In genomic region chrX:101759000-101759399, GRCh38 we compare ENCODE assay signal across 8 cellular contexts.
DNase-seq lines count a peak whose midpoint lies in the region; ATAC-seq, FAIRE-seq and TF ChIP-seq lines count a peak whose summit lies in the region.

No MANE protein-coding gene starts in this region.

- TF ChIP-seq CTCF in AG04450 (IDR thresholded peaks at IDR 0.05; ENCODE audit: low read depth, low read length): peak; percentile 47
- TF ChIP-seq CTCF in MCF 10A (IDR thresholded peaks at IDR 0.05; ENCODE audit: unreplicated experiment): peak; percentile 42
- no peak for TF ChIP-seq CTCF in testis (IDR thresholded peaks at IDR 0.05)

- H3K4me3 ChIP-seq in AG04450 (ENCODE audit: low read depth, low read length) (no peak overlapping the region), testis (no peak overlapping the region)

- H3K27ac ChIP-seq in AG04450 (ENCODE audit: low read depth, low read length) (no peak overlapping the region), testis (no peak overlapping the region)

- BruUV-seq in MCF 10A (replicated peaks; lab: Mats Ljungman, UMichigan): no TSS peak

- FAIRE-seq in RCC 7860 (lab: Jason Lieb, UNC): peak; percentile 4

- H3K36me3 Mint-ChIP-seq in MCF 10A (ENCODE audit: insufficient read depth, unreplicated experiment): no peaks in the 10 kb centered on the region

- H3K4me1 Mint-ChIP-seq in MCF 10A (ENCODE audit: insufficient read depth, unreplicated experiment): no peaks in the 10 kb centered on the region

- H3K4me1 ChIP-seq in testis: no peaks in the 10 kb centered on the region

- DNase-seq in AG04450 (ENCODE audit: low read depth, low spot score): peak; percentile 1
- DNase-seq in RCC 7860 (ENCODE audit: low spot score): no peak
- DNase-seq in MCF 10A (ENCODE audit: unreplicated experiment): peak; percentile 46
- DNase-seq in left colon: peak in 1 of 2 donors; percentile 9
- peak; percentile 52 for DNase-seq in testis
- DNase-seq in NCI-H748 treated with DMSO at 0.1 percent for 48 hours (lab: John Stamatoyannopoulos, UW): no peak

- H3K36me3 ChIP-seq in testis (ENCODE audit: low read depth, missing control alignments): no peaks in the 10 kb centered on the region

- CTCF ChIA-PET in AG04450 (lab: Charles Lee) (interaction anchor here (0.6 to 2.5 kb wide), 8 partner anchors 15 to 344 kb away, joined by 3 to 13 read pairs (median 4); partner anchors contain the start of gene ARMCX6), MCF 10A (lab: Yijun Ruan, JAX) (interaction anchor here (0.6 to 2.9 kb wide), 12 partner anchors 12 to 345 kb away, joined by 3 to 11 read pairs (median 5); no protein-coding TSS in a partner anchor)

- no peaks in the 10 kb centered on the region for H3K27me3 ChIP-seq in AG04450 (ENCODE audit: control insufficient read depth, insufficient read depth, low read length)
- H3K27me3 ChIP-seq in testis: no peaks in the 10 kb centered on the region

- H3K9me3 ChIP-seq in AG04450 (ENCODE audit: control insufficient read depth, insufficient read depth, low read length) (no peaks in the 10 kb centered on the region), testis (no peaks in the 10 kb centered on the region)

- H3K9me3 Mint-ChIP-seq in MCF 10A (ENCODE audit: unreplicated experiment): no peaks in the 10 kb centered on the region

- no peak for TF ChIP-seq POLR2A in testis (IDR thresholded peaks at IDR 0.05)

- no peak overlapping the region for H3K4me3 Mint-ChIP-seq in MCF 10A (ENCODE audit: unreplicated experiment)

- ATAC-seq in GM18498 (IDR thresholded peaks at IDR 0.05; ENCODE audit: unreplicated experiment): peak; percentile 90
- peak; percentile 70 for ATAC-seq in HG02973 (IDR thresholded peaks at IDR 0.05; ENCODE audit: unreplicated experiment)
- ATAC-seq in left colon: peak; percentile 45

- peaks cover 91% of the 10 kb centered on the region for H3K27me3 Mint-ChIP-seq in MCF 10A (ENCODE audit: insufficient read depth, unreplicated experiment)

- H3K27ac Mint-ChIP-seq in MCF 10A (ENCODE audit: low read depth, unreplicated experiment): no peak overlapping the region

- POLR2A ChIA-PET in AG04450 (lab: Yijun Ruan, JAX) (no interaction called here), MCF 10A (lab: Yijun Ruan, JAX) (interaction anchor here (0.6 kb wide), 1 partner anchor 15 kb away, joined by 3 read pairs; no protein-coding TSS in a partner anchor)

- intact Hi-C loops in MCF 10A (cut with micrococcal nuclease): loop anchor here (2.0 to 5.0 kb wide), 2 partner anchors 162 to 344 kb away; no protein-coding TSS in a partner anchor
- intact Hi-C loops in left colon (cut with DNase I, micrococcal nuclease): no loop called here
- intact Hi-C loops in testis (cut with DNase I; ENCODE audit: low total_unique reads): no loop called here

- WGBS in testis, 2 donors: 10 to 20% methylated on average over 1 of the region's 1 CpG

Comparison
In these comparisons a context has a peak if more than half of its experiments do, and no peak if none do; other contexts are left out.
1. DNase-seq: peak in AG04450 (single experiment), MCF 10A (single experiment) and testis (single experiment); none in RCC 7860 (single experiment) and NCI-H748 treated with DMSO at 0.1 percent for 48 hours (single experiment).
2. CTCF ChIP-seq: peak in AG04450 (single experiment) and MCF 10A (single experiment); none in testis (0 of 3).
3. Peak in every context shown above with its lines, with median percentiles within 50 percentile points of each other: ATAC-seq.